1 cellular context compared by ENCODE assay signal in genomic region chr17:79072544-79072943, GRCh38.
TF ChIP-seq lines count a peak whose summit lies in the region.

No MANE protein-coding gene starts in this region.

TF ChIP-seq in SK-N-SH treated with all-trans-retinoic acid at 6 μM for 48 hours, 23 proteins besides CTCF, POLR2A, EP300 and RAD21 (continued from another document):
- TF ChIP-seq CREB5 (CRISPR knock-in tag; IDR thresholded peaks at IDR 0.05; ENCODE audit: low read depth), result no peak
